In the genomic region with DNA sequence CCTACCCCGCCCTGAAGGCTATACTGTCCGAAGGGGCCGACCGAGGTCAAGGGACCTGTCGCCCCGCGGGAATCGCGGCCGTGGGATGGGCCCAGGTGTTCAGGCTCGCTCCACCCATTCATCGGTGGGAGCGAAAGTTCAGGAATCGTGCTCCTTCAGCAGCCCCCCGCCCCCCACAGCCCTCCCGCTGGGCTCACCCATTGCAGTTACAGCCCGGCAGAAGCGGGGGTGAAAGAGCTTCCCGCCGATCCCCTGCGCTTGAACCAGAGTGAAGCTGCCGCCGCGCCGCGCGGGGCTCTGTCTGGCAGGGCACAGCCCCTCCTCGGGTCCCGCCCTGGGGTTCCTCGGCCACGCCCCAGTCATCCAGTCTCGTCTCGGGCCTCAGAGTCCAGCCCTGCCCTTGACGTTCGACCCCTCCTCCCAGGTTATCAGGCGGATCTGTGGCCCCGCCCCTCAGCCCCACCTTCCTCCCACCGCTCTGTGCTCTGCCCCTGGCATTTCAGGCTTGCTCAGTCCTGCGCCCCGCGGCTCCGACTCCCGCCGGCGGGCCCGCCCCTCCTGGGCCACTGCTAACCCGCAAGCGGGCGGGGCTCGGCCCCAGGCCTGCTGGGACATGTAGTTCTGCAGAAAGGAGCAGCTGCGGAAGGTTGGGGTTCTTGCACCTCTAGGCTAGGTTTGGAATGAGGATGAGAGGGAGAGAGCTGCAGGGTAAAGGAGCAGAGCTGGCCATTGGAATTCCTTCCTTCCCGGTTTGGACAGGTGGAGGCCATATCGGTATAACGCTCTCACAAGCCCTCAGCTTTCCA, we compare ENCODE assay signal across 8 cellular contexts. TPM values are rescaled to one million over a fixed set of nuclear protein-coding genes. Genes with fewer than 3 reads are reported as not detected.
DNase-seq lines count a peak whose midpoint lies in the region; ATAC-seq and TF ChIP-seq lines count a peak whose summit lies in the region.

TSS of gene MYORG (minus strand) at position 303 of the 806 bp plus-strand sequence. CDS start 3,955 bp downstream, outside the sequence.

- H3K4me1 Mint-ChIP-seq in GM23338: peaks cover 30% of the 10 kb centered on the region
- H3K4me1 Mint-ChIP-seq in activated T-helper 2 cell treated with anti-CD3 and anti-CD28 coated beads, Interferon-gamma antibody, Interleukin-2, Interleukin-4, amounts not matched to agents 10 μg/mL and 5 μg/mL and 100 μg/mL, durations not matched to agents 14 hours and 24 hours and 36 hours (ENCODE audit: low read depth): peaks cover 21% of the 10 kb centered on the region
- peaks cover 14% of the 10 kb centered on the region for H3K4me1 Mint-ChIP-seq in nephron
- H3K4me1 Mint-ChIP-seq in stimulated activated naive CD8-positive, alpha-beta T cell treated with anti-CD3 and anti-CD28 coated beads, Interleukin-15, Interleukin-2, amounts not matched to agents 100 ng/mL and 50 ng/mL, for 24 hours (ENCODE audit: low read depth): peaks cover 43% of the 10 kb centered on the region

- peaks cover 28% of the 10 kb centered on the region for H3K4me1 ChIP-seq in GM23338 (ENCODE audit: insufficient read depth)

- H3K4me2 ChIP-seq in GM23338: peak within 1 kb of the TSS; percentile 90

- H3K79me2 ChIP-seq in GM23338 (replicated peaks; ENCODE audit: insufficient read depth): no peaks in the 10 kb centered on the region

- peaks cover 2% of the 10 kb centered on the region; the same call in 2 of the 3 replicates for H3K36me3 Mint-ChIP-seq in GM23338 (ENCODE audit: low read depth)
- H3K36me3 Mint-ChIP-seq in activated T-helper 2 cell treated with anti-CD3 and anti-CD28 coated beads, Interferon-gamma antibody, Interleukin-2, Interleukin-4, amounts not matched to agents 10 μg/mL and 5 μg/mL and 100 μg/mL, durations not matched to agents 14 hours and 24 hours and 36 hours (ENCODE audit: low read depth): no peaks in the 10 kb centered on the region
- peaks cover 14% of the 10 kb centered on the region for H3K36me3 Mint-ChIP-seq in nephron (ENCODE audit: low read depth)
- H3K36me3 Mint-ChIP-seq in stimulated activated naive CD8-positive, alpha-beta T cell treated with anti-CD3 and anti-CD28 coated beads, Interleukin-15, Interleukin-2, amounts not matched to agents 100 ng/mL and 50 ng/mL, for 24 hours (ENCODE audit: low read depth): no peaks in the 10 kb centered on the region

- H3K4me3 Mint-ChIP-seq in GM23338 (peak within 1 kb of the TSS; percentile 83), nephron (peak within 1 kb of the TSS; percentile 87 to 92 (median 87))
- H3K4me3 Mint-ChIP-seq in activated T-helper 2 cell treated with anti-CD3 and anti-CD28 coated beads, Interferon-gamma antibody, Interleukin-2, Interleukin-4, amounts not matched to agents 10 μg/mL and 5 μg/mL and 100 μg/mL, durations not matched to agents 14 hours and 24 hours and 36 hours (ENCODE audit: low read depth): peak within 1 kb of the TSS; percentile 86
- H3K4me3 Mint-ChIP-seq in stimulated activated naive CD8-positive, alpha-beta T cell treated with anti-CD3 and anti-CD28 coated beads, Interleukin-15, Interleukin-2, amounts not matched to agents 100 ng/mL and 50 ng/mL, for 24 hours: peak within 1 kb of the TSS; percentile 83

- no peaks in the 10 kb centered on the region; the same call in 1 of the 2 replicates for H3F3A ChIP-seq in GM23338 (replicated peaks; ENCODE audit: low read depth)

- peak within 1 kb of the TSS; percentile 81 for H3K4me3 ChIP-seq in GM23338
- H3K4me3 ChIP-seq in fibroblast of the aortic adventitia (ENCODE audit: low read depth, low read length): peak within 1 kb of the TSS; percentile 77

- DNase-seq in EH (ENCODE audit: low read depth): peak; percentile 92
- peak; percentile 99 for DNase-seq in GM23338 (ENCODE audit: low spot score)
- peak; percentile 96 to 97 for DNase-seq in Kasumi-1 (lab: John Stamatoyannopoulos, UW)
- peak; percentile 98 for DNase-seq in RPMI8226
- DNase-seq in activated T-helper 2 cell treated with anti-CD3 and anti-CD28 coated beads, Interferon-gamma antibody, Interleukin-2, Interleukin-4, amounts not matched to agents 10 μg/mL and 5 μg/mL and 100 μg/mL, durations not matched to agents 14 hours and 24 hours and 36 hours (ENCODE audit: low spot score): peak; percentile 97
- DNase-seq in fibroblast of the aortic adventitia (ENCODE audit: low read depth): peak; percentile 71

- no peaks in the 10 kb centered on the region for H3K36me3 ChIP-seq in GM23338 (ENCODE audit: insufficient read depth)

- H3K27ac ChIP-seq in GM23338 (ENCODE audit: low read depth): no peak within 1 kb of the TSS

- TF ChIP-seq CTCF in GM23338 (conservative IDR thresholded peaks at IDR 0.05; ENCODE audit: low read depth in 2 of 2): no peak
- no peak for TF ChIP-seq CTCF in fibroblast of the aortic adventitia (IDR thresholded peaks at IDR 0.05; ENCODE audit: insufficient read depth, low read length)
- TF ChIP-seq CTCF in nephron (IDR thresholded peaks at IDR 0.05; ENCODE audit: unreplicated experiment in 3 of 3): no peak

- H4K20me1 ChIP-seq in GM23338 (replicated peaks; ENCODE audit: insufficient read depth): no peaks in the 10 kb centered on the region

- H3K9me2 ChIP-seq in GM23338 (ENCODE audit: insufficient read depth): no peaks in the 10 kb centered on the region

- peak within 1 kb of the TSS; percentile 93 for H2AFZ ChIP-seq in GM23338

- no peak within 1 kb of the TSS for H3K27ac Mint-ChIP-seq in GM23338
- H3K27ac Mint-ChIP-seq in activated T-helper 2 cell treated with anti-CD3 and anti-CD28 coated beads, Interferon-gamma antibody, Interleukin-2, Interleukin-4, amounts not matched to agents 10 μg/mL and 5 μg/mL and 100 μg/mL, durations not matched to agents 14 hours and 24 hours and 36 hours: no peak within 1 kb of the TSS
- H3K27ac Mint-ChIP-seq in nephron: peak within 1 kb of the TSS in 2 of 3 experiments; percentile 13 to 38
- H3K27ac Mint-ChIP-seq in stimulated activated naive CD8-positive, alpha-beta T cell treated with anti-CD3 and anti-CD28 coated beads, Interleukin-15, Interleukin-2, amounts not matched to agents 100 ng/mL and 50 ng/mL, for 24 hours: peak within 1 kb of the TSS; percentile 27

- H3K9me3 Mint-ChIP-seq in GM23338: no peaks in the 10 kb centered on the region; the same call in 2 of the 3 replicates
- H3K9me3 Mint-ChIP-seq in activated T-helper 2 cell treated with anti-CD3 and anti-CD28 coated beads, Interferon-gamma antibody, Interleukin-2, Interleukin-4, amounts not matched to agents 10 μg/mL and 5 μg/mL and 100 μg/mL, durations not matched to agents 14 hours and 24 hours and 36 hours: no peaks in the 10 kb centered on the region
- H3K9me3 Mint-ChIP-seq in nephron: no peaks in the 10 kb centered on the region
- H3K9me3 Mint-ChIP-seq in stimulated activated naive CD8-positive, alpha-beta T cell treated with anti-CD3 and anti-CD28 coated beads, Interleukin-15, Interleukin-2, amounts not matched to agents 100 ng/mL and 50 ng/mL, for 24 hours: no peaks in the 10 kb centered on the region

- peak; percentile 56 for ATAC-seq in GM23338

- peaks cover 37% of the 10 kb centered on the region for H3K27me3 Mint-ChIP-seq in GM23338 (ENCODE audit: insufficient read depth, low read depth, poor library complexity)
- no peaks in the 10 kb centered on the region for H3K27me3 Mint-ChIP-seq in activated T-helper 2 cell treated with anti-CD3 and anti-CD28 coated beads, Interferon-gamma antibody, Interleukin-2, Interleukin-4, amounts not matched to agents 10 μg/mL and 5 μg/mL and 100 μg/mL, durations not matched to agents 14 hours and 24 hours and 36 hours (ENCODE audit: low read depth)
- peaks cover 44% of the 10 kb centered on the region for H3K27me3 Mint-ChIP-seq in nephron (ENCODE audit: low read depth)
- no peaks in the 10 kb centered on the region for H3K27me3 Mint-ChIP-seq in stimulated activated naive CD8-positive, alpha-beta T cell treated with anti-CD3 and anti-CD28 coated beads, Interleukin-15, Interleukin-2, amounts not matched to agents 100 ng/mL and 50 ng/mL, for 24 hours

- peaks cover 37% of the 10 kb centered on the region for H3K27me3 ChIP-seq in GM23338 (ENCODE audit: insufficient read depth)

- intact Hi-C loops in activated T-helper 2 cell treated with anti-CD3 and anti-CD28 coated beads, Interferon-gamma antibody, Interleukin-2, Interleukin-4, amounts not matched to agents 10 μg/mL and 5 μg/mL and 100 μg/mL, durations not matched to agents 14 hours and 24 hours and 36 hours (cut with micrococcal nuclease): loop anchor here (2.0 to 5.0 kb wide), 4 partner anchors 124 to 1436 kb away; partner anchors contain the start of genes SPAG8 and UBAP2

TF ChIP-seq in GM23338, 12 proteins besides CTCF, POLR2A, EP300 and RAD21 (continues in another document):
- TF ChIP-seq NANOG (IDR thresholded peaks at IDR 0.05; ENCODE audit: borderline replicate concordance) (no peak), REST (IDR thresholded peaks at IDR 0.05; ENCODE audit: unreplicated experiment) (no peak)

RNA-seq across cellular contexts. Expression of gene MYORG, which starts in this region (rescaled TPM):
- 4.9 and 7.3 TPM in 2 replicates for total RNA-seq in GM23338 (2014; rRNA removed; shearing (Covaris generic))
- polyA plus RNA-seq in GM23338 (2016; fragmentation: Nextera tagmentation; extraction: Ambion mirVana): 1.3 and 1.5 TPM in 2 replicates
- total RNA-seq in activated T-helper 2 cell treated with anti-CD3 and anti-CD28 coated beads, Interferon-gamma antibody, Interleukin-2, Interleukin-4, amounts not matched to agents 10 μg/mL and 5 μg/mL and 100 μg/mL, durations not matched to agents 14 hours and 24 hours and 36 hours: 1.6 TPM in 2 replicates
- total RNA-seq in fibroblast of the aortic adventitia (ENCODE audit: low replicate concordance): 0.90 and 1.3 TPM in 2 replicates

Comparison
In these comparisons a context has a peak if more than half of its experiments do, and no peak if none do; other contexts are left out.
1. H3K27ac Mint-ChIP-seq: peak in nephron (2 of 3) and stimulated activated naive CD8-positive, alpha-beta T cell treated with anti-CD3 and anti-CD28 coated beads, Interleukin-15, Interleukin-2, amounts not matched to agents 100 ng/mL and 50 ng/mL, for 24 hours (single experiment); none in GM23338 (single experiment) and activated T-helper 2 cell treated with anti-CD3 and anti-CD28 coated beads, Interferon-gamma antibody, Interleukin-2, Interleukin-4, amounts not matched to agents 10 μg/mL and 5 μg/mL and 100 μg/mL, durations not matched to agents 14 hours and 24 hours and 36 hours (single experiment).
2. Peak in every context shown above with its lines, with median percentiles within 50 percentile points of each other: DNase-seq and H3K4me3 Mint-ChIP-seq.